1 cellular context compared by ENCODE assay signal in genomic region chr11:111329306-111330204, GRCh38.
TF ChIP-seq lines count a peak whose summit lies in the region.

No MANE protein-coding gene starts in this region.

TF ChIP-seq in HepG2, 621 proteins besides CTCF, POLR2A, EP300 and RAD21:
- TF ChIP-seq ZNF317 (CRISPR knock-in tag; IDR thresholded peaks at IDR 0.05), result no peak
- TF ChIP-seq GPBP1L1 (CRISPR knock-in tag; IDR thresholded peaks at IDR 0.05), result no peak
- no peak for TF ChIP-seq ZNF557 (CRISPR knock-in tag; IDR thresholded peaks at IDR 0.05)
- no peak for TF ChIP-seq ZNF362 (CRISPR knock-in tag; IDR thresholded peaks at IDR 0.05; ENCODE audit: borderline replicate concordance)
- no peak for TF ChIP-seq NRL (CRISPR knock-in tag; IDR thresholded peaks at IDR 0.05; ENCODE audit: borderline replicate concordance)
- no peak for TF ChIP-seq ZNF710 (CRISPR knock-in tag; IDR thresholded peaks at IDR 0.05; ENCODE audit: borderline replicate concordance)
